8 cellular contexts compared by ENCODE assay signal in genomic region chr6:149454405-149454848, GRCh38.
DNase-seq lines count a peak whose midpoint lies in the region; ATAC-seq and TF ChIP-seq lines count a peak whose summit lies in the region.

No MANE protein-coding gene starts in this region.

- peaks cover 42% of the 10 kb centered on the region for H3K4me1 Mint-ChIP-seq in stimulated activated naive CD8-positive, alpha-beta T cell treated with anti-CD3 and anti-CD28 coated beads, Interleukin-15, amount 100 ng/mL, for 72 hours

- ATAC-seq in stimulated activated naive CD8-positive, alpha-beta T cell treated with anti-CD3 and anti-CD28 coated beads, Interleukin-15, amount 100 ng/mL, for 72 hours = no peak
- ATAC-seq in HG03196 (IDR thresholded peaks at IDR 0.05; ENCODE audit: unreplicated experiment) = no peak
- no peak for ATAC-seq in GM21576 (IDR thresholded peaks at IDR 0.05; ENCODE audit: unreplicated experiment)

- no peaks in the 10 kb centered on the region for H3K9me3 Mint-ChIP-seq in stimulated activated naive CD8-positive, alpha-beta T cell treated with anti-CD3 and anti-CD28 coated beads, Interleukin-15, amount 100 ng/mL, for 72 hours

- H3K4me3 ChIP-seq in astrocyte of the cerebellum (ENCODE audit: low read depth, low read length) = no peak overlapping the region

- TF ChIP-seq RAD21 in Ishikawa (IDR thresholded peaks at IDR 0.05; ENCODE audit: low read depth) = no peak

- peak; percentile 74; the same call in 1 of the 2 replicates for TF ChIP-seq EP300 in Ishikawa (IDR thresholded peaks at IDR 0.05; ENCODE audit: borderline replicate concordance)

- H3K27me3 Mint-ChIP-seq in stimulated activated naive CD8-positive, alpha-beta T cell treated with anti-CD3 and anti-CD28 coated beads, Interleukin-15, amount 100 ng/mL, for 72 hours = no peaks in the 10 kb centered on the region

- in situ Hi-C loops in astrocyte of the cerebellum (cut with HindIII; ENCODE audit: low sequenced_read_pairs) = no loop called here

- TF ChIP-seq CTCF in astrocyte of the cerebellum (IDR thresholded peaks at IDR 0.05; ENCODE audit: low read depth, low read length, missing control alignments) = no peak

- H3K4me3 Mint-ChIP-seq in stimulated activated naive CD8-positive, alpha-beta T cell treated with anti-CD3 and anti-CD28 coated beads, Interleukin-15, amount 100 ng/mL, for 72 hours = no peak overlapping the region

- DNase-seq in astrocyte of the cerebellum (ENCODE audit: low read depth) = peak; percentile 68
- DNase-seq in iPS-NIHi11 (ENCODE audit: low spot score) = peak; percentile 63
- peak; percentile 89 for DNase-seq in superior temporal gyrus (ENCODE audit: extremely low spot score)
- no peak for DNase-seq in stimulated activated naive CD8-positive, alpha-beta T cell treated with anti-CD3 and anti-CD28 coated beads, Interleukin-15, amount 100 ng/mL, for 72 hours
- DNase-seq in NCI-H187 treated with DMSO at 0.1 percent for 48 hours (lab: John Stamatoyannopoulos, UW) = no peak

- no peak overlapping the region for H3K27ac Mint-ChIP-seq in stimulated activated naive CD8-positive, alpha-beta T cell treated with anti-CD3 and anti-CD28 coated beads, Interleukin-15, amount 100 ng/mL, for 72 hours

TF ChIP-seq in Ishikawa, 13 proteins besides CTCF, POLR2A, EP300 and RAD21:
- TF ChIP-seq TCF12 (IDR thresholded peaks at IDR 0.05; ENCODE audit: low read depth) = peak; percentile 90
- TF ChIP-seq TEAD4 (IDR thresholded peaks at IDR 0.05) = peak; percentile 69
- TF ChIP-seq NFIC (IDR thresholded peaks at IDR 0.05) = peak; percentile 97
- TF ChIP-seq MAX (IDR thresholded peaks at IDR 0.05) = peak; percentile 66
- TF ChIP-seq FOXM1 (IDR thresholded peaks at IDR 0.05; ENCODE audit: borderline replicate concordance, low read depth) = no peak

Comparison
In these comparisons a context has a peak if more than half of its experiments do, and no peak if none do; other contexts are left out.
1. DNase-seq: peak in astrocyte of the cerebellum (single experiment), iPS-NIHi11 (single experiment) and superior temporal gyrus (single experiment); none in stimulated activated naive CD8-positive, alpha-beta T cell treated with anti-CD3 and anti-CD28 coated beads, Interleukin-15, amount 100 ng/mL, for 72 hours (0 of 2) and NCI-H187 treated with DMSO at 0.1 percent for 48 hours (single experiment).